Comparison of ENCODE assay signal across 21 cellular contexts in genomic region chr5:111694183-111694582, GRCh38.
DNase-seq lines count a peak whose midpoint lies in the region; ATAC-seq and TF ChIP-seq lines count a peak whose summit lies in the region.
"Had no signal": no experiment of that assay in that cellular context is flagged by ENCODE, and none has a peak within 500 bp of the region (broad histone marks: within the 10 kb centered on the region; RNA-seq: fewer than 3 reads in every experiment).

No MANE protein-coding gene starts in this region.

- no peak overlapping the region for H3K27ac Mint-ChIP-seq in T-cell
- H3K27ac Mint-ChIP-seq in activated T-helper 17 cell treated with anti-CD3 and anti-CD28 coated beads, Interleukin-2, amount 50 U/mL, for 72 hours = no peak overlapping the region
- H3K27ac Mint-ChIP-seq: activated CD8-positive, alpha-beta T cell treated with anti-CD3 and anti-CD28 coated beads, Interleukin-2, amount 10 ng/mL, durations not matched to agents 7 days and 5 days; brain; naive thymus-derived CD8-positive, alpha-beta T cell had no signal

- no peaks in the 10 kb centered on the region for H3K9me3 Mint-ChIP-seq in T-cell
- H3K9me3 Mint-ChIP-seq in activated T-helper 17 cell treated with anti-CD3 and anti-CD28 coated beads, Interleukin-2, amount 50 U/mL, for 72 hours = no peaks in the 10 kb centered on the region
- H3K9me3 Mint-ChIP-seq: brain; naive thymus-derived CD8-positive, alpha-beta T cell had no signal

- H3K27me3 Mint-ChIP-seq in T-cell = peaks cover 0 to 9% of the 10 kb centered on the region in 2 donors
- H3K27me3 Mint-ChIP-seq in activated T-helper 17 cell treated with anti-CD3 and anti-CD28 coated beads, Interleukin-2, amount 50 U/mL, for 72 hours = peaks cover 14% of the 10 kb centered on the region

- TF ChIP-seq CTCF in NB4 (IDR thresholded peaks at IDR 0.05; ENCODE audit: low read depth, low read length) = no peak
- TF ChIP-seq CTCF in epithelial cell of proximal tubule (conservative IDR thresholded peaks at IDR 0.05; ENCODE audit: low read depth, low read length) = no peak
- TF ChIP-seq CTCF in omental fat pad (IDR thresholded peaks at IDR 0.05) = no peak

- ATAC-seq in omental fat pad (ENCODE audit: low FRiP score) (peak; percentile 76), T-cell (replicated peaks in 1 of 4) (no peak), Right ventricle myocardium inferior (no peak)
- ATAC-seq in activated T-helper 17 cell treated with anti-CD3 and anti-CD28 coated beads, Interleukin-2, amount 50 U/mL, for 72 hours (replicated peaks) = no peak
- ATAC-seq: activated CD8-positive, alpha-beta T cell treated with anti-CD3 and anti-CD28 coated beads, Interleukin-2, amount 10 ng/mL, durations not matched to agents 7 days and 5 days; K562; naive thymus-derived CD8-positive, alpha-beta T cell had no signal

- H3K4me3 ChIP-seq in NB4 (ENCODE audit: low read depth, low read length) (no peak overlapping the region), epithelial cell of proximal tubule (ENCODE audit: low read depth, low read length) (no peak overlapping the region)
- H3K4me3 ChIP-seq: K562, left ventricle myocardium inferior, SJCRH30, transverse colon had no signal

- no peak for TF ChIP-seq POLR2A in NB4 (IDR thresholded peaks at IDR 0.05; ENCODE audit: extremely low read depth, insufficient read length)

- intact Hi-C loops in Right ventricle myocardium inferior (cut with DNase I) = no loop called here

- POLR2A ChIA-PET in T-cell (lab: Charles Lee) = interaction anchor here (0.7 kb wide), 2 partner anchors 9 to 67 kb away, joined by 4 to 7 read pairs; no protein-coding TSS in a partner anchor

- H3K36me3 Mint-ChIP-seq in T-cell = no peaks in the 10 kb centered on the region
- no peaks in the 10 kb centered on the region for H3K36me3 Mint-ChIP-seq in activated T-helper 17 cell treated with anti-CD3 and anti-CD28 coated beads, Interleukin-2, amount 50 U/mL, for 72 hours (ENCODE audit: low read depth)
- H3K36me3 Mint-ChIP-seq: brain; naive thymus-derived CD8-positive, alpha-beta T cell had no signal

- DNase-seq in EL (peak; percentile 73), NB4 (ENCODE audit: low read depth) (peak; percentile 10), epithelial cell of proximal tubule (ENCODE audit: low read depth) (peak; percentile 81), omental fat pad (ENCODE audit: low spot score) (no peak), NK-92 (lab: John Stamatoyannopoulos, UW; ENCODE audit: unreplicated experiment) (no peak), T-cell (no peak), Right ventricle myocardium inferior (ENCODE audit: missing footprints) (no peak)
- DNase-seq: activated CD8-positive, alpha-beta T cell treated with anti-CD3 and anti-CD28 coated beads, Interleukin-2, amount 10 ng/mL, durations not matched to agents 7 days and 5 days; activated effector memory CD4-positive, alpha-beta T cell treated with anti-CD3 and anti-CD28 coated beads, Interleukin-2, amount 50 U/mL, for 16 hours; effector CD8-positive, alpha-beta T cell; hippocampal formation; left ventricle myocardium inferior; naive thymus-derived CD8-positive, alpha-beta T cell; NCI-H526; retina; SJCRH30; stimulated activated CD4-positive, alpha-beta T cell treated with anti-CD3 and anti-CD28 coated beads, Interleukin-4, amount 100 ng/mL, for 24 hours; transverse colon had no signal

- H3K4me1 Mint-ChIP-seq in T-cell = no peaks in the 10 kb centered on the region
- no peaks in the 10 kb centered on the region for H3K4me1 Mint-ChIP-seq in activated T-helper 17 cell treated with anti-CD3 and anti-CD28 coated beads, Interleukin-2, amount 50 U/mL, for 72 hours
- H3K4me1 Mint-ChIP-seq: naive thymus-derived CD8-positive, alpha-beta T cell had no signal

- H3K4me3 Mint-ChIP-seq in T-cell = no peak overlapping the region
- no peak overlapping the region for H3K4me3 Mint-ChIP-seq in activated T-helper 17 cell treated with anti-CD3 and anti-CD28 coated beads, Interleukin-2, amount 50 U/mL, for 72 hours
- H3K4me3 Mint-ChIP-seq: activated CD8-positive, alpha-beta T cell treated with anti-CD3 and anti-CD28 coated beads, Interleukin-2, amount 10 ng/mL, durations not matched to agents 7 days and 5 days; brain; naive thymus-derived CD8-positive, alpha-beta T cell had no signal

- CTCF ChIA-PET in T-cell (lab: Charles Lee) = no interaction called here

Comparison
In these comparisons a context has a peak if more than half of its experiments do, and no peak if none do; other contexts are left out.
1. DNase-seq: peak in EL (single experiment), NB4 (single experiment) and epithelial cell of proximal tubule (single experiment); none in omental fat pad (single experiment), NK-92 (single experiment), T-cell (0 of 34) and Right ventricle myocardium inferior (single experiment).